Comparison of ENCODE assay signal across 10 cellular contexts in the genomic region with DNA sequence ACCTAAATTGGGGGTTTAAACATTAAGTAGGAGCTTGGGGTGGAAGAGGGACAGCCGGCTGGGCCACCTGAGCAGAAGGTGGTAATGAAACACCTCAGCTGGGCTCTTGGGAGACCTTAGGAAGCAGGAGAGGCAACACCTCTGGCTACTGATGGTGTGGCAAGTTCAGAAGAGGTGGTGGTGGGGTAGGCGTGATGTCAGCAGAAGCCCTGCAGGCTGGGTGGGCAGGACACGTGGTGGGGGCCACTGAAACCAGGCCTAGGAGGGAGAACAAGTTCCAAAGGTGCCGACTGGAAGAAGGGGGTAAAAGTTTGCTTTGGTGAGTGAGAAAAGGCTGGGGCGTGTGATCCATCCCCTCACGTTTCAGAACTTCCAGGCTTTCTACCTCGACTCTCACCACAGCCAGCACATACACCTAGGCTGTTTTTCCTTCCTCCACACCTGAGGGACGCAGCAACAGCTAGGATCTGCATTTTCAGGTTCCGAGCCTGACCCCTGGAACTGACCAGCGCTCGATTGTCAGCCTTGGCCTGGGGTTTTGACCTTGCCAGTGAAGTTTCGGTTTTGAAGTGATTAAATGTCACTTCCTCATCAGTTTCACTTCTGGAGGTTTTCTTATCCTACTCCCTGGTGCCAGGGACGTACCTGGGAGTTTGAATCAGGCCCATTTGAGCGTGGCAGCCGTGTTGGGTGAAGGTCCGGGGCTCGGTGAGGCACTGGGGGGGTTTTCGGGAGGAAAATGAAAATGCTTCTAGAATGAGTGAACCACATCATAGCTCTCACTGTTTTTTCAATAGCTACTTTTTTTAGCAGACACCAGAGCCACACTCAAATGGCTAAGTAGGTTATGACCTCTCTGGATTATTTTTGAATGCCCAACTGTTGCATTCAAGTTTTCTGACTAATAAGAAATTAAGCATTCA. TPM values are rescaled to one million over a fixed set of nuclear protein-coding genes. Genes with fewer than 3 reads are reported as not detected.
DNase-seq lines count a peak whose midpoint lies in the region; ATAC-seq and TF ChIP-seq lines count a peak whose summit lies in the region.
"Had no signal": no experiment of that assay in that cellular context is flagged by ENCODE, and none has a peak within 500 bp of the region (broad histone marks: within the 10 kb centered on the region; RNA-seq: fewer than 3 reads in every experiment).

No MANE protein-coding gene starts in this region.

- H3K4me3 ChIP-seq in stomach: no peak overlapping the region

- no peaks in the 10 kb centered on the region for H3K9me3 Mint-ChIP-seq in activated CD4-positive, alpha-beta T cell treated with anti-CD3 and anti-CD28 coated beads for 36 hours (ENCODE audit: low read depth)

- H3K27me3 ChIP-seq in stomach: no peaks in the 10 kb centered on the region

- ATAC-seq in activated CD4-positive, alpha-beta T cell treated with anti-CD3 and anti-CD28 coated beads for 36 hours: no peak
- ATAC-seq in T-helper 17 cell (no peak), GM18519 (IDR thresholded peaks at IDR 0.05; ENCODE audit: low FRiP score, unreplicated experiment) (no peak)

- no peak for TF ChIP-seq EP300 in stomach (IDR thresholded peaks at IDR 0.05)

- no peak for DNase-seq in activated CD4-positive, alpha-beta T cell treated with anti-CD3 and anti-CD28 coated beads for 36 hours
- no peak for DNase-seq in activated CD4-positive, alpha-beta T cell treated with anti-CD3 and anti-CD28 coated beads, Interleukin-2, amount 50 U/mL, for 48 hours
- DNase-seq in T-helper 17 cell: no peak
- peak; percentile 38 for DNase-seq in islet precursor cell
- no peak for DNase-seq in stomach
- no peak for DNase-seq in putamen (ENCODE audit: low spot score)
- DNase-seq in midbrain (lab: John Stamatoyannopoulos, UW): no peak
- DNase-seq: activated CD4-positive, alpha-beta T cell treated with anti-CD3 and anti-CD28 coated beads for 1 hour; NCI-H446 had no signal

- CTCF ChIA-PET in activated CD4-positive, alpha-beta T cell treated with anti-CD3 and anti-CD28 coated beads for 36 hours (lab: Charles Lee): interaction anchor here (1.0 to 2.6 kb wide), 5 partner anchors 9 to 38 kb away, joined by 3 to 9 read pairs (median 4); no protein-coding TSS in a partner anchor

- peaks cover 40% of the 10 kb centered on the region for H3K36me3 Mint-ChIP-seq in activated CD4-positive, alpha-beta T cell treated with anti-CD3 and anti-CD28 coated beads for 36 hours (ENCODE audit: low read depth)
- peaks cover 3% of the 10 kb centered on the region for H3K36me3 Mint-ChIP-seq in T-helper 17 cell (ENCODE audit: low read depth)

- H3K9me3 ChIP-seq in T-helper 17 cell (ENCODE audit: control insufficient read depth, low read length, poor library complexity, severe bottlenecking) (no peaks in the 10 kb centered on the region), stomach (no peaks in the 10 kb centered on the region)

- H3K27ac Mint-ChIP-seq in activated CD4-positive, alpha-beta T cell treated with anti-CD3 and anti-CD28 coated beads for 36 hours: peak overlapping the region; percentile 57
- H3K27ac Mint-ChIP-seq in T-helper 17 cell: peak overlapping the region; percentile 84

- TF ChIP-seq POLR2A in stomach (IDR thresholded peaks at IDR 0.05): no peak

- no peak overlapping the region for H3K4me3 Mint-ChIP-seq in activated CD4-positive, alpha-beta T cell treated with anti-CD3 and anti-CD28 coated beads for 36 hours
- H3K4me3 Mint-ChIP-seq in T-helper 17 cell: peak overlapping the region; percentile 59

- no peaks in the 10 kb centered on the region for H3K27me3 Mint-ChIP-seq in activated CD4-positive, alpha-beta T cell treated with anti-CD3 and anti-CD28 coated beads for 36 hours
- H3K27me3 Mint-ChIP-seq in T-helper 17 cell: no peaks in the 10 kb centered on the region

- peaks cover 47 to 77% (median 74%) of the 10 kb centered on the region in 4 donors for H3K36me3 ChIP-seq in stomach

- intact Hi-C loops in activated CD4-positive, alpha-beta T cell treated with anti-CD3 and anti-CD28 coated beads for 36 hours (cut with DNase I, micrococcal nuclease): no loop called here
- intact Hi-C loops in stomach (cut with DNase I; ENCODE audit: low total_unique reads): no loop called here

- TF ChIP-seq CTCF in stomach (IDR thresholded peaks at IDR 0.05): no peak

- peak overlapping the region; percentile 1 to 75 (median 71) for H3K27ac ChIP-seq in stomach

- peaks cover 57 to 99% (median 83%) of the 10 kb centered on the region in 4 donors for H3K4me1 ChIP-seq in stomach

- POLR2A ChIA-PET in activated CD4-positive, alpha-beta T cell treated with anti-CD3 and anti-CD28 coated beads for 36 hours (lab: Charles Lee): no interaction called here

- 58 to 69% (median 64%) methylated on average over 18 of the region's 18 CpGs for WGBS in stomach, 5 donors

- H3K4me1 Mint-ChIP-seq in activated CD4-positive, alpha-beta T cell treated with anti-CD3 and anti-CD28 coated beads for 36 hours: peaks cover 85% of the 10 kb centered on the region
- peaks cover 47% of the 10 kb centered on the region for H3K4me1 Mint-ChIP-seq in T-helper 17 cell

RNA-seq across cellular contexts. Expression of a gene that starts 10.0 kb away (rescaled TPM):
- 1 to 10 TPM; 6.0 to 7.2 TPM for total RNA-seq in activated CD4-positive, alpha-beta T cell treated with anti-CD3 and anti-CD28 coated beads for 36 hours
- total RNA-seq in T-helper 17 cell: 10 to 100 TPM; 27.8 to 89.7 TPM
- total RNA-seq in stomach: 10 to 100 TPM in 4 of 5 donors, 1 to 10 TPM in 1; 2.9 to 25.0 (median 16.0) TPM
- 10 to 100 TPM in 2 of 3 donors, 1 to 10 TPM in 1; 8.5 to 14.0 (median 11.3) TPM for polyA plus RNA-seq in stomach
